Comparison of ENCODE assay signal across 20 cellular contexts in the genomic region with DNA sequence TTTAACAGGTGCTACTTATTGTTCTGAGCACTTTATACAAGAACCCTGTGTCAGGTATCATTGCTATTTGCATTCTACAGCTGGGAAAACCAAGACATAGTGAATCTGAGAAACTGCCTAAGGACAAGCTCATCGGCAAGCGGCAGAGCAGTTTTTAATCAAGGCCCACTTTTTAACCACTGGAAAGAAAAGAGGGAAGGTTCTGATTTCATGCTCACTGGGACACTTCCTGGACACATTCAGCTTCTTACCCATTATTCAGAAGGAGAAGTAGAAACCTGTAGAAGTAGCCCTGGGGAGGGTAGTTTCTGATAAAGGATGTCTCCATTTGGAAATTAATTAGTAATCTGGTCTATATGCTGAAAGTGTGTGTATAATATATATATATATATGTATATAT. TPM values are rescaled to one million over a fixed set of nuclear protein-coding genes. Genes with fewer than 3 reads are reported as not detected.
DNase-seq lines count a peak whose midpoint lies in the region; ATAC-seq and TF ChIP-seq lines count a peak whose summit lies in the region.
"Had no signal": no experiment of that assay in that cellular context is flagged by ENCODE, and none has a peak within 500 bp of the region (broad histone marks: within the 10 kb centered on the region; RNA-seq: fewer than 3 reads in every experiment).

No MANE protein-coding gene starts in this region.

- no peaks in the 10 kb centered on the region for H3K79me2 ChIP-seq in smooth muscle cell (ENCODE audit: low read depth)

- peaks cover 0 to 3% of the 10 kb centered on the region in 2 donors for H3K4me1 ChIP-seq in esophagus (ENCODE audit: control insufficient read depth in 2 of 2, insufficient read depth in 2 of 2, low read length in 1 of 2)
- H3K4me1 ChIP-seq in smooth muscle cell (ENCODE audit: low read depth): peaks cover 17% of the 10 kb centered on the region
- H3K4me1 ChIP-seq: testis had no signal

- peak overlapping the region; percentile 91 for H3K4me2 ChIP-seq in smooth muscle cell

- H3K9me3 ChIP-seq in esophagus (ENCODE audit: control insufficient read depth in 2 of 2, insufficient read depth in 1 of 2, low read depth in 1 of 2, low read length in 1 of 2) (no peaks in the 10 kb centered on the region), smooth muscle cell (replicated peaks; ENCODE audit: low read depth) (no peaks in the 10 kb centered on the region)
- H3K9me3 ChIP-seq: testis had no signal

- H3K36me3 ChIP-seq in esophagus (ENCODE audit: control insufficient read depth in 2 of 2, insufficient read depth in 2 of 2, low read length in 1 of 2) (no peaks in the 10 kb centered on the region), smooth muscle cell (ENCODE audit: low read depth) (no peaks in the 10 kb centered on the region)

- peak; percentile 46 for DNase-seq in NCI-H2107 treated with DMSO at 0.1 percent for 48 hours (lab: John Stamatoyannopoulos, UW; ENCODE audit: unreplicated experiment)
- no peak for DNase-seq in NCI-H2107 (lab: John Stamatoyannopoulos, UW)
- DNase-seq in NCI-H69 (lab: John Stamatoyannopoulos, UW): peak; percentile 7
- DNase-seq in smooth muscle cell (lab: John Stamatoyannopoulos, UW; ENCODE audit: unreplicated experiment): no peak
- no peak for DNase-seq in cortex of kidney (lab: John Stamatoyannopoulos, UW)
- no peak for DNase-seq in OCI-M1 (lab: John Stamatoyannopoulos, UW)
- DNase-seq: activated CD4-positive, alpha-beta memory T cell treated with anti-CD3 and anti-CD28 coated beads, Interleukin-2, amount 10 ng/mL, durations not matched to agents 7 days and 5 days; activated CD4-positive, alpha-beta T cell treated with anti-CD3 and anti-CD28 coated beads for 1 hour; activated CD8-positive, alpha-beta memory T cell treated with anti-CD3 and anti-CD28 coated beads, Interleukin-2, amount 50 U/mL, for 4 hours; activated naive CD4-positive, alpha-beta T cell; activated naive CD8-positive, alpha-beta T cell treated with anti-CD3 and anti-CD28 coated beads, Interleukin-2, amount 50 U/mL, for 24 hours; naive thymus-derived CD4-positive, alpha-beta T cell; SHP77; stimulated activated CD4-positive, alpha-beta T cell treated with anti-CD3 and anti-CD28 coated beads, Interleukin-2, amount 100 ng/mL, for 24 hours; stimulated activated naive CD8-positive, alpha-beta T cell treated with anti-CD3 and anti-CD28 coated beads, Interleukin-15, Interleukin-2, amounts not matched to agents 100 U/mL and 50 U/mL, for 24 hours; testis had no signal

- H3K4me3 ChIP-seq in esophagus (ENCODE audit: low read depth in 1 of 2, low read length in 2 of 2) (no peak overlapping the region), smooth muscle cell (no peak overlapping the region)

- H2AFZ ChIP-seq in smooth muscle cell (ENCODE audit: low read depth): peak overlapping the region; percentile 88

- TF ChIP-seq CTCF in smooth muscle cell (IDR thresholded peaks at IDR 0.05; ENCODE audit: borderline replicate concordance, insufficient read depth, poor library complexity, severe bottlenecking): no peak

- H3F3A ChIP-seq in smooth muscle cell (ENCODE audit: low read depth): no peaks in the 10 kb centered on the region

- H3K27me3 ChIP-seq in esophagus (ENCODE audit: control insufficient read depth in 1 of 2, insufficient read depth in 2 of 2, low read length in 2 of 2) (no peaks in the 10 kb centered on the region), smooth muscle cell (ENCODE audit: low read depth) (no peaks in the 10 kb centered on the region)
- H3K27me3 ChIP-seq: testis had no signal

- WGBS in esophagus, 2 donors: 59 to 66% methylated on average over 2 of the region's 2 CpGs
- 66% methylated on average over 2 of the region's 2 CpGs for WGBS in smooth muscle cell (ENCODE audit: low lambda C conversion rate)

- H4K20me1 ChIP-seq in smooth muscle cell (ENCODE audit: low read depth): no peaks in the 10 kb centered on the region

- H3K27ac ChIP-seq in esophagus (ENCODE audit: low read depth in 2 of 2, low read length in 1 of 2) (peak overlapping the region; percentile 65 to 71), smooth muscle cell (ENCODE audit: low read depth) (peak overlapping the region; percentile 93)
- H3K27ac ChIP-seq: testis had no signal

- no peak for ATAC-seq in GM18868 (IDR thresholded peaks at IDR 0.05; ENCODE audit: unreplicated experiment)
- ATAC-seq: activated naive CD8-positive, alpha-beta T cell treated with anti-CD3 and anti-CD28 coated beads, Interleukin-2, amount 50 U/mL, for 24 hours; naive thymus-derived CD4-positive, alpha-beta T cell; stimulated activated naive CD8-positive, alpha-beta T cell treated with anti-CD3 and anti-CD28 coated beads, Interleukin-15, Interleukin-2, amounts not matched to agents 100 U/mL and 50 U/mL, for 24 hours had no signal

- H3K9ac ChIP-seq in smooth muscle cell (ENCODE audit: low read depth): peak overlapping the region; percentile 84

RNA-seq across cellular contexts. Expression of gene LNX1, which starts 2.5 kb away (rescaled TPM):
- 10 to 100 TPM; 16.8 to 44.2 TPM for polyA plus RNA-seq in esophagus
- 4.3 and 4.6 TPM in 2 replicates for total RNA-seq in smooth muscle cell
- polyA plus RNA-seq in smooth muscle cell: 2.3 and 3.5 TPM in 2 replicates
- total RNA-seq: activated CD4-positive, alpha-beta memory T cell treated with anti-CD3 and anti-CD28 coated beads, Interleukin-2, amount 10 ng/mL, durations not matched to agents 7 days and 5 days; naive thymus-derived CD4-positive, alpha-beta T cell; NCI-H460; T-helper 2 cell treated with Interferon-gamma antibody and Interleukin-4, amounts not matched to agents 100 ng/mL and 5 ng/mL, for 36 hours had no signal

Comparison
In these comparisons a context has a peak if more than half of its experiments do, and no peak if none do; other contexts are left out.
1. DNase-seq: peak in NCI-H2107 treated with DMSO at 0.1 percent for 48 hours (single experiment) and NCI-H69 (single experiment); none in NCI-H2107 (single experiment), smooth muscle cell (single experiment), cortex of kidney (single experiment) and OCI-M1 (single experiment).